In the genomic region with DNA sequence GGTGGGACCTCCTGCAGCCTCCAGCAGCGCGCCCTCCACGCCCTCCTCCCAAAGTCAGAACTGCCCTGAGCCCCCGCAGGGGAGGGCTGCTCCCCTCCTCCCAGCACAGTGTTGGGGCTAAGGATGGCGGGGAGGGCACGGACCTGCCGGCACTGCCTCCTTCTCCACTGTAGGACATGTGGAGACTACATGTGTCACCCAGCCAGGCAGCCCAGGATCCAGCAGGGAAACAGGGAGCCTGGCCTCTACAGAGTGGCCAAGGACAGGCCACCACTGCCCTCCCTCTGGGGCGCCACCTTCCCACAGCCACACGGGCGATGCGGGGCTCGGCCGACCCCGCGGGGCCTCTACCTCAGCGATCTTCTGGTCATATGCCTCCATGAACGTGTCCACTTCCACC, we compare ENCODE assay signal across 1 cellular context. TPM values are rescaled to one million over a fixed set of nuclear protein-coding genes. Genes with fewer than 3 reads are reported as not detected.
"Had no signal": no experiment of that assay in that cellular context is flagged by ENCODE, and none has a peak within 500 bp of the region (broad histone marks: within the 10 kb centered on the region; RNA-seq: fewer than 3 reads in every experiment).

No MANE protein-coding gene starts in this region.

RNA-seq across cellular contexts. Expression of a gene that starts 39.4 kb away (rescaled TPM):
- total RNA-seq: HT-29 had no signal
